Comparison of ENCODE assay signal across 21 cellular contexts in the genomic region with DNA sequence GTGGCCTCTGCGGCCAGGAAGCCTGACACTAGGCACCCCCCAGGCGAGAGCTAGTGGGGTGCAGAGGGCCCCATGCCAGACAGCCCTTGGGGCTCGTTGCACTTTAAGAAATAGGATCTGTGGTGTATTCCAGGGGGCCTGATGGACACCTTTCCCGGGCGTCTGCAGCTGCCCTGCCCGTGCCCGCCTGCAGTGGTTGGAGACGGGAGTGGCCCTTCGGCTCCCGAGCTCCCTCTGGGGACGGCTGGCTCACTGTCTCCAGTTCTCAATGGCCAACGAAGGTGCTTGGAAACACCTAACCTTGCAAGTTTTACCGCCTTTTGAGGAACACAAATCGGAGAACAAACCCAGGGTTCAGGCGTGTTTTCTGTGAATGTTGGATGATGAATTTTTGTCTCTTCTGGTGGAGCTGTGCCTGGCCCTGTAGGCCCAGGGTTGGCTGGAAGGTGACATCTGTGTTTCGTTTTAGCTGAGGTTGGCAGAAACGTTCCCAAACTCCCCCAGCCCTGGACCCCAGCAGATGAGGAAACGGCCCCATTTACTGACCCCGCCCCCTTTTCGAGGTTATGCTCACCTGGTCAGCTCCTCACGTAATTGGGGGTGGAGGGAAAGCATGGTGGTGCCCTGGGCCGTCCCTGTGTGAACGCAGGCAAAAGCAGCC. TPM values are rescaled to one million over a fixed set of nuclear protein-coding genes. Genes with fewer than 3 reads are reported as not detected.
DNase-seq lines count a peak whose midpoint lies in the region; ATAC-seq, FAIRE-seq and TF ChIP-seq lines count a peak whose summit lies in the region.
"Had no signal": no experiment of that assay in that cellular context is flagged by ENCODE, and none has a peak within 500 bp of the region (broad histone marks: within the 10 kb centered on the region; RNA-seq: fewer than 3 reads in every experiment).

No MANE protein-coding gene starts in this region.

- H3K9me3 Mint-ChIP-seq in activated CD4-positive, alpha-beta memory T cell treated with anti-CD3 and anti-CD28 coated beads for 36 hours, result peaks cover 5% of the 10 kb centered on the region
- H3K9me3 Mint-ChIP-seq in activated T-helper 2 cell treated with anti-CD3 and anti-CD28 coated beads, Interferon-gamma antibody, Interleukin-2, Interleukin-4, amounts not matched to agents 10 μg/mL and 5 μg/mL and 100 μg/mL, durations not matched to agents 14 hours and 24 hours and 36 hours, result no peaks in the 10 kb centered on the region
- H3K9me3 Mint-ChIP-seq: effector memory CD8-positive, alpha-beta T cell; nephron had no signal

- H2AFZ ChIP-seq in HepG2 (ENCODE audit: low read length), result no peak overlapping the region
- H2AFZ ChIP-seq: GM23248, hepatocyte had no signal

- H3K4me1 ChIP-seq in heart left ventricle (peaks cover 0 to 20% (median 14%) of the 10 kb centered on the region in 12 donors), HepG2 (ENCODE audit: insufficient read depth, low read length) (peaks cover 28% of the 10 kb centered on the region)

- H3K4me3 Mint-ChIP-seq in activated CD4-positive, alpha-beta memory T cell treated with anti-CD3 and anti-CD28 coated beads for 36 hours, result no peak overlapping the region
- H3K4me3 Mint-ChIP-seq in activated T-helper 2 cell treated with anti-CD3 and anti-CD28 coated beads, Interferon-gamma antibody, Interleukin-2, Interleukin-4, amounts not matched to agents 10 μg/mL and 5 μg/mL and 100 μg/mL, durations not matched to agents 14 hours and 24 hours and 36 hours (ENCODE audit: low read depth), result no peak overlapping the region
- H3K4me3 Mint-ChIP-seq: effector memory CD8-positive, alpha-beta T cell; nephron had no signal

- BruUV-seq in HepG2 (replicated peaks; lab: Mats Ljungman, UMichigan), result TSS peak; percentile 36

- TF ChIP-seq POLR2A in heart left ventricle (IDR thresholded peaks at IDR 0.05) (no peak), HepG2 (IDR thresholded peaks at IDR 0.05; ENCODE audit: insufficient read depth in 1 of 2, low read depth in 2 of 2, low read length in 2 of 2) (0 out of 4 replicates have a peak, but pooled peaks of 1 of the 2 experiments have one; percentile 1)

- no peaks in the 10 kb centered on the region for H3K4me1 Mint-ChIP-seq in activated CD4-positive, alpha-beta memory T cell treated with anti-CD3 and anti-CD28 coated beads for 36 hours (ENCODE audit: low read depth)
- H3K4me1 Mint-ChIP-seq in activated T-helper 2 cell treated with anti-CD3 and anti-CD28 coated beads, Interferon-gamma antibody, Interleukin-2, Interleukin-4, amounts not matched to agents 10 μg/mL and 5 μg/mL and 100 μg/mL, durations not matched to agents 14 hours and 24 hours and 36 hours (ENCODE audit: low read depth), result no peaks in the 10 kb centered on the region
- H3K4me1 Mint-ChIP-seq: nephron had no signal

- H3K36me3 ChIP-seq in heart left ventricle (peaks cover 0 to 44% (median 39%) of the 10 kb centered on the region in 9 donors), bronchial epithelial cell (ENCODE audit: control insufficient read depth, insufficient read depth, low read length) (peaks cover 23% of the 10 kb centered on the region), HepG2 (replicated peaks in 1 of 2; ENCODE audit: control insufficient read depth in 1 of 2, insufficient read depth in 2 of 2, low read length in 2 of 2) (peaks cover 23 to 41% of the 10 kb centered on the region in 2 experiments; a peak in 4 of 5 replicates)

- FAIRE-seq in bronchial epithelial cell (lab: Jason Lieb, UNC), result no peak
- FAIRE-seq in HepG2 (lab: Jason Lieb, UNC), result no peak
- FAIRE-seq: kidney had no signal

- H3K36me3 Mint-ChIP-seq in activated CD4-positive, alpha-beta memory T cell treated with anti-CD3 and anti-CD28 coated beads for 36 hours, result peaks cover 11% of the 10 kb centered on the region
- H3K36me3 Mint-ChIP-seq in activated T-helper 2 cell treated with anti-CD3 and anti-CD28 coated beads, Interferon-gamma antibody, Interleukin-2, Interleukin-4, amounts not matched to agents 10 μg/mL and 5 μg/mL and 100 μg/mL, durations not matched to agents 14 hours and 24 hours and 36 hours (ENCODE audit: low read depth), result peaks cover 15% of the 10 kb centered on the region

- intact Hi-C loops in heart left ventricle (cut with DNase I) (no loop called here), cardiac septum (cut with DNase I) (no loop called here), HepG2 (cut with micrococcal nuclease; ENCODE audit: unreplicated experiment) (no loop called here)
- intact Hi-C loops in activated CD4-positive, alpha-beta memory T cell treated with anti-CD3 and anti-CD28 coated beads for 36 hours (cut with micrococcal nuclease), result no loop called here
- intact Hi-C loops in activated T-helper 2 cell treated with anti-CD3 and anti-CD28 coated beads, Interferon-gamma antibody, Interleukin-2, Interleukin-4, amounts not matched to agents 10 μg/mL and 5 μg/mL and 100 μg/mL, durations not matched to agents 14 hours and 24 hours and 36 hours (cut with micrococcal nuclease), result no loop called here

- CTCF ChIA-PET in HepG2 (lab: Yijun Ruan, JAX; ENCODE audit: low intra/inter-chr PET ratio, low total read pairs), result no interaction called here
- CTCF ChIA-PET in activated CD4-positive, alpha-beta memory T cell treated with anti-CD3 and anti-CD28 coated beads for 36 hours (lab: Charles Lee), result interaction anchor here (1.7 kb wide), 1 partner anchor 11 kb away, joined by 5 read pairs; no protein-coding TSS in a partner anchor

- in situ Hi-C loops in HepG2 (cut with HindIII; ENCODE audit: extremely low pct_ligation_motif_present, low pct_unique_long_range_greater_than_20kb), result no loop called here

- no peak for TF ChIP-seq RAD21 in HepG2 (CRISPR knock-in tag; IDR thresholded peaks at IDR 0.05)

- H3K9me3 ChIP-seq in heart left ventricle, result no peaks in the 10 kb centered on the region
- no peaks in the 10 kb centered on the region for H3K9me3 ChIP-seq in HepG2 (ENCODE audit: low read length)
- H3K9me3 ChIP-seq: thoracic aorta had no signal

- H3K4me3 ChIP-seq in heart left ventricle, result no peak overlapping the region
- H3K4me3 ChIP-seq in bronchial epithelial cell (ENCODE audit: low read depth, low read length), result no peak overlapping the region
- H3K4me3 ChIP-seq in HepG2 (replicated peaks in 1 of 3; ENCODE audit: insufficient read depth in 1 of 3, low read depth in 2 of 3, low read length in 3 of 3), result no peak overlapping the region
- H3K4me3 ChIP-seq: GM23248, hepatocyte, thoracic aorta had no signal

- ATAC-seq in heart left ventricle, result peak in 3 of 4 donors; percentile 14 to 40 (median 38)
- no peak for ATAC-seq in HepG2
- ATAC-seq: effector memory CD8-positive, alpha-beta T cell had no signal

- TF ChIP-seq CTCF in heart left ventricle (IDR thresholded peaks at IDR 0.05) (peak in 10 of 12 donors; percentile 9 to 49 (median 21)), bronchial epithelial cell (IDR thresholded peaks at IDR 0.05; ENCODE audit: insufficient read depth, low read length, severe bottlenecking) (peak; percentile 65), HepG2 (CRISPR knock-in tag; IDR thresholded peaks at IDR 0.05) (no peak)

- H3K9ac ChIP-seq in HepG2 (ENCODE audit: insufficient read depth, low read depth, low read length), result no peak overlapping the region
- H3K9ac ChIP-seq: GM23248 had no signal

- WGBS in heart left ventricle, 4 donors, result 68 to 82% (median 81%) methylated on average over 20 to 23 of the region's 23 CpGs
- 90% methylated on average over 20 of the region's 23 CpGs for WGBS in HepG2 (ENCODE audit: low lambda C conversion rate)

- H3K27me3 Mint-ChIP-seq in activated CD4-positive, alpha-beta memory T cell treated with anti-CD3 and anti-CD28 coated beads for 36 hours, result no peaks in the 10 kb centered on the region
- peaks cover 24% of the 10 kb centered on the region for H3K27me3 Mint-ChIP-seq in activated T-helper 2 cell treated with anti-CD3 and anti-CD28 coated beads, Interferon-gamma antibody, Interleukin-2, Interleukin-4, amounts not matched to agents 10 μg/mL and 5 μg/mL and 100 μg/mL, durations not matched to agents 14 hours and 24 hours and 36 hours (ENCODE audit: low read depth)
- H3K27me3 Mint-ChIP-seq: CD4-positive, alpha-beta memory T cell; effector memory CD8-positive, alpha-beta T cell had no signal

- H3K79me2 ChIP-seq in HepG2 (ENCODE audit: insufficient read depth, low read length), result no peaks in the 10 kb centered on the region
- H3K79me2 ChIP-seq: hepatocyte had no signal

- POLR2A ChIA-PET in HepG2 (lab: Yijun Ruan, JAX), result no interaction called here
- POLR2A ChIA-PET in activated CD4-positive, alpha-beta memory T cell treated with anti-CD3 and anti-CD28 coated beads for 36 hours (lab: Charles Lee), result no interaction called here

- H4K20me1 ChIP-seq in HepG2 (ENCODE audit: insufficient read depth, low read length), result no peaks in the 10 kb centered on the region; the same call in 1 of the 2 replicates

- H3K27ac ChIP-seq in heart left ventricle (no peak overlapping the region), HepG2 (ENCODE audit: extremely low read length, insufficient read depth, low read length) (no peak overlapping the region)
- H3K27ac ChIP-seq: GM23248, hepatocyte, thoracic aorta had no signal

- TF ChIP-seq EP300 in HepG2 (IDR thresholded peaks at IDR 0.05; ENCODE audit: low read depth in 2 of 2, low read length in 2 of 2) (no peak), HepG2 (CRISPR knock-in tag; IDR thresholded peaks at IDR 0.05; ENCODE audit: borderline replicate concordance) (no peak)

- H3K27me3 ChIP-seq in heart left ventricle (peaks cover 0 to 11% (median 0%) of the 10 kb centered on the region in 9 donors), bronchial epithelial cell (ENCODE audit: control insufficient read depth, insufficient read depth, low read length) (no peaks in the 10 kb centered on the region), HepG2 (ENCODE audit: control insufficient read depth in 1 of 2, insufficient read depth in 2 of 2, low read length in 2 of 2) (no peaks in the 10 kb centered on the region)
- H3K27me3 ChIP-seq: hepatocyte had no signal

- no peak overlapping the region for H3K4me2 ChIP-seq in HepG2 (ENCODE audit: low read depth, low read length)
- H3K4me2 ChIP-seq: hepatocyte had no signal

- no peak overlapping the region for H3K27ac Mint-ChIP-seq in activated CD4-positive, alpha-beta memory T cell treated with anti-CD3 and anti-CD28 coated beads for 36 hours
- H3K27ac Mint-ChIP-seq in activated T-helper 2 cell treated with anti-CD3 and anti-CD28 coated beads, Interferon-gamma antibody, Interleukin-2, Interleukin-4, amounts not matched to agents 10 μg/mL and 5 μg/mL and 100 μg/mL, durations not matched to agents 14 hours and 24 hours and 36 hours, result no peak overlapping the region
- H3K27ac Mint-ChIP-seq: IgD-negative memory B cell, nephron had no signal

- no peak for DNase-seq in heart left ventricle
- no peak for DNase-seq in cardiac septum (ENCODE audit: low spot score)
- no peak for DNase-seq in bronchial epithelial cell (ENCODE audit: low read depth)
- no peak for DNase-seq in HepG2 (ENCODE audit: low spot score)
- DNase-seq in activated CD4-positive, alpha-beta T cell treated with anti-CD3 and anti-CD28 coated beads for 48 hours, result no peak
- DNase-seq in activated CD4-positive, alpha-beta memory T cell treated with anti-CD3 and anti-CD28 coated beads for 36 hours, result no peak
- DNase-seq in hypothalamus (lab: John Stamatoyannopoulos, UW), result no peak
- DNase-seq in activated T-helper 2 cell treated with anti-CD3 and anti-CD28 coated beads, Interferon-gamma antibody, Interleukin-2, Interleukin-4, amounts not matched to agents 10 μg/mL and 5 μg/mL and 100 μg/mL, durations not matched to agents 14 hours and 24 hours and 36 hours (ENCODE audit: low spot score), result no peak
- DNase-seq: activated CD8-positive, alpha-beta memory T cell treated with anti-CD3 and anti-CD28 coated beads, Interleukin-2, amount 50 U/mL, for 48 hours; amniotic stem cell; CD4-positive, alpha-beta memory T cell; cerebellar nuclear complex; effector memory CD8-positive, alpha-beta T cell; GM23248; kidney; NCI-H524; OCI-M1 had no signal

RNA-seq across cellular contexts. Expression of gene NPAS1, which starts 17.4 kb away (rescaled TPM):
- total RNA-seq in heart left ventricle (1 to 10 TPM in 2 of 9 donors, under 1 TPM in 6, not detected in 1; 0.16 to 1.3 (median 0.53) TPM), cardiac septum (0.54 TPM), bronchial epithelial cell (0.26 and 0.64 TPM in 2 replicates), HepG2 (2016; rRNA removed; fragmentation: Illumina TruSeq; extraction: Trizol) (0.29 and 0.35 TPM in 2 replicates)
- polyA plus RNA-seq in heart left ventricle (1 to 10 TPM; 1.2 to 1.3 TPM), HepG2 (2011; rRNA removed) (2.9 and 3.9 TPM in 2 replicates)
- total RNA-seq in HepG2 (2016; cell fraction: cytosol; rRNA removed; fragmentation: Illumina TruSeq; extraction: Trizol; ENCODE audit: low read depth), result 0.26 and 0.51 TPM in 2 replicates
- 0.16 and 0.30 TPM in 2 replicates for total RNA-seq in HepG2 (2016; cell fraction: insoluble cytoplasmic fraction; rRNA removed; fragmentation: Illumina TruSeq; extraction: Trizol)
- 0.59 and 0.76 TPM in 2 replicates for total RNA-seq in HepG2 (2016; cell fraction: membrane; rRNA removed; fragmentation: Illumina TruSeq; extraction: Trizol)
- not detected in 2 replicates for total RNA-seq in HepG2 (2016; cell fraction: nucleus; rRNA removed; fragmentation: Illumina TruSeq; extraction: Trizol)
- 2.3 and 4.0 TPM in 2 replicates for polyA plus RNA-seq in HepG2 (2011; cell fraction: cytosol; rRNA removed)
- polyA plus RNA-seq in HepG2 (2011; cell fraction: nucleus; rRNA removed), result 13.1 and 15.5 TPM in 2 replicates
- 1.2 and 2.2 TPM in 2 replicates for polyA plus RNA-seq in HepG2 (2012)
- polyA plus RNA-seq in HepG2 (2016; cell fraction: cytosol; fragmentation: Illumina TruSeq; extraction: Trizol; ENCODE audit: low read depth), result 0.76 and 1.1 TPM in 2 replicates
- polyA plus RNA-seq in HepG2 (2016; cell fraction: insoluble cytoplasmic fraction; fragmentation: Illumina TruSeq; extraction: Trizol; ENCODE audit: low read depth), result 0.19 and 0.53 TPM in 2 replicates
- 0.69 and 1.1 TPM in 2 replicates for polyA plus RNA-seq in HepG2 (2016; cell fraction: membrane; fragmentation: Illumina TruSeq; extraction: Trizol; ENCODE audit: low read depth)
- polyA plus RNA-seq in HepG2 (2016; cell fraction: nucleus; fragmentation: Illumina TruSeq; extraction: Trizol; ENCODE audit: insufficient read depth, low read depth), result 1.2 TPM in 1 of 2 replicates, not detected in the other
- polyA minus RNA-seq in HepG2 (2011; rRNA and poly(A)+ RNA removed; ENCODE audit: low replicate concordance), result 0.70 and 4.4 TPM in 2 replicates
- polyA minus RNA-seq in HepG2 (2011; cell fraction: cytosol; rRNA and poly(A)+ RNA removed), result 1.1 and 2.8 TPM in 2 replicates
- polyA minus RNA-seq in HepG2 (2011; cell fraction: nucleus; rRNA and poly(A)+ RNA removed), result 0.99 and 1.8 TPM in 2 replicates
- not detected for total RNA-seq in activated CD4-positive, alpha-beta memory T cell treated with anti-CD3 and anti-CD28 coated beads for 36 hours
- 0.25 TPM in 1 of 2 replicates, not detected in the other for total RNA-seq in activated T-helper 2 cell treated with anti-CD3 and anti-CD28 coated beads, Interferon-gamma antibody, Interleukin-2, Interleukin-4, amounts not matched to agents 10 μg/mL and 5 μg/mL and 100 μg/mL, durations not matched to agents 14 hours and 24 hours and 36 hours
- polyA plus RNA-seq: CD4-positive, alpha-beta memory T cell had no signal

RNA-seq across cellular contexts. Expression of gene TMEM160, which starts 46.2 kb away (rescaled TPM):
- total RNA-seq in heart left ventricle (10 to 100 TPM; 21.7 to 58.0 (median 24.5) TPM), cardiac septum (31.1 TPM), bronchial epithelial cell (20.5 and 23.9 TPM in 2 replicates), HepG2 (2016; rRNA removed; fragmentation: Illumina TruSeq; extraction: Trizol) (18.0 and 26.7 TPM in 2 replicates)
- polyA plus RNA-seq in heart left ventricle (10 to 100 TPM; 10.5 to 21.7 TPM), HepG2 (2011; rRNA removed) (5.2 and 7.0 TPM in 2 replicates)
- 44.8 and 45.5 TPM in 2 replicates for total RNA-seq in HepG2 (2016; cell fraction: cytosol; rRNA removed; fragmentation: Illumina TruSeq; extraction: Trizol; ENCODE audit: low read depth)
- total RNA-seq in HepG2 (2016; cell fraction: insoluble cytoplasmic fraction; rRNA removed; fragmentation: Illumina TruSeq; extraction: Trizol), result 18.4 and 20.4 TPM in 2 replicates
- 36.3 and 50.1 TPM in 2 replicates for total RNA-seq in HepG2 (2016; cell fraction: membrane; rRNA removed; fragmentation: Illumina TruSeq; extraction: Trizol)
- 6.1 and 8.2 TPM in 2 replicates for total RNA-seq in HepG2 (2016; cell fraction: nucleus; rRNA removed; fragmentation: Illumina TruSeq; extraction: Trizol)
- 9.2 and 27.5 TPM in 2 replicates for polyA plus RNA-seq in HepG2 (2011; cell fraction: cytosol; rRNA removed)
- polyA plus RNA-seq in HepG2 (2011; cell fraction: nucleus; rRNA removed), result 8.8 and 9.4 TPM in 2 replicates
- polyA plus RNA-seq in HepG2 (2012), result 2.5 and 4.4 TPM in 2 replicates
- 46.7 and 50.4 TPM in 2 replicates for polyA plus RNA-seq in HepG2 (2016; cell fraction: cytosol; fragmentation: Illumina TruSeq; extraction: Trizol; ENCODE audit: low read depth)
- 13.9 and 21.8 TPM in 2 replicates for polyA plus RNA-seq in HepG2 (2016; cell fraction: insoluble cytoplasmic fraction; fragmentation: Illumina TruSeq; extraction: Trizol; ENCODE audit: low read depth)
- 29.2 and 30.8 TPM in 2 replicates for polyA plus RNA-seq in HepG2 (2016; cell fraction: membrane; fragmentation: Illumina TruSeq; extraction: Trizol; ENCODE audit: low read depth)
- 13.4 and 18.2 TPM in 2 replicates for polyA plus RNA-seq in HepG2 (2016; cell fraction: nucleus; fragmentation: Illumina TruSeq; extraction: Trizol; ENCODE audit: insufficient read depth, low read depth)
- 9.5 and 9.9 TPM in 2 replicates for polyA minus RNA-seq in HepG2 (2011; rRNA and poly(A)+ RNA removed; ENCODE audit: low replicate concordance)
- polyA minus RNA-seq in HepG2 (2011; cell fraction: cytosol; rRNA and poly(A)+ RNA removed), result 3.5 and 4.8 TPM in 2 replicates
- polyA minus RNA-seq in HepG2 (2011; cell fraction: nucleus; rRNA and poly(A)+ RNA removed), result 1.1 and 2.2 TPM in 2 replicates
- 10 to 100 TPM; 62.8 to 69.8 TPM for total RNA-seq in activated CD4-positive, alpha-beta memory T cell treated with anti-CD3 and anti-CD28 coated beads for 36 hours
- 48.0 and 49.1 TPM in 2 replicates for total RNA-seq in activated T-helper 2 cell treated with anti-CD3 and anti-CD28 coated beads, Interferon-gamma antibody, Interleukin-2, Interleukin-4, amounts not matched to agents 10 μg/mL and 5 μg/mL and 100 μg/mL, durations not matched to agents 14 hours and 24 hours and 36 hours
